1 cellular context compared by ENCODE assay signal in the genomic region with DNA sequence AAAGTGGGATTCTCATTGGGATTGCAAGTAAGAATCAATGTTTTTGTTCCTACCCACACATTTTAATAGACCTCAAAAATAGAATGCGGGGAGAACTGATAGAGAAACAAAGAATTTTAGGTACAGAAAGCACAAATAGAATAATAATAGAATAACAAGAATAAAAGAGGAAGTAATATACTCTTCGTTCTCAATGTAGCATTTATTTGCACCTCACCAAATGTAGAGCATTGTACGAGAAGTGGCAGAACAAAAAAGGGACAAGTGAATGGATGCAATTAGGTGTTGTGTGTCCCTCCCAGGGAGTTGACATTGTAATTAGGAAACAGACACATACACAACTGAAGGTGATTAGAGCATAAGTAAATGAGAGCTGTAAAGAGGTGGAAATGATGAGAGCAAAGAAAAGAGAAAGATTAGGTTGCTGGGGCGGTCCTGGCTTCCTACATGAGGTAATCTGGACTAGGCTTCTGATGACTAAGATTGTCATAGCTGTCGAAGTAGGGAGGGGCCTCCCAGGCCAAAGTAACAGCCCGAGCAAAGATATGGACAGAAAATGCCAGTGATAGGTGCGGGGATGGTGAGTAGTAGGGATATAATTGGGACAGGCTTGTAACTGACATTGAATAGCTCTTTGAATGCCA.
TF ChIP-seq lines count a peak whose summit lies in the region.

No MANE protein-coding gene starts in this region.

TF ChIP-seq in HepG2, 621 proteins besides CTCF, POLR2A, EP300 and RAD21:
- TF ChIP-seq SRSF9 (IDR thresholded peaks at IDR 0.05; ENCODE audit: borderline replicate concordance, insufficient read depth, low read depth, low read length, poor library complexity, severe bottlenecking), result no peak
- no peak for TF ChIP-seq YEATS2 (CRISPR knock-in tag; IDR thresholded peaks at IDR 0.05; ENCODE audit: borderline replicate concordance)
- TF ChIP-seq ZNF292 (CRISPR knock-in tag; IDR thresholded peaks at IDR 0.05; ENCODE audit: borderline replicate concordance, low read depth), result no peak
- TF ChIP-seq, protein P1, sequence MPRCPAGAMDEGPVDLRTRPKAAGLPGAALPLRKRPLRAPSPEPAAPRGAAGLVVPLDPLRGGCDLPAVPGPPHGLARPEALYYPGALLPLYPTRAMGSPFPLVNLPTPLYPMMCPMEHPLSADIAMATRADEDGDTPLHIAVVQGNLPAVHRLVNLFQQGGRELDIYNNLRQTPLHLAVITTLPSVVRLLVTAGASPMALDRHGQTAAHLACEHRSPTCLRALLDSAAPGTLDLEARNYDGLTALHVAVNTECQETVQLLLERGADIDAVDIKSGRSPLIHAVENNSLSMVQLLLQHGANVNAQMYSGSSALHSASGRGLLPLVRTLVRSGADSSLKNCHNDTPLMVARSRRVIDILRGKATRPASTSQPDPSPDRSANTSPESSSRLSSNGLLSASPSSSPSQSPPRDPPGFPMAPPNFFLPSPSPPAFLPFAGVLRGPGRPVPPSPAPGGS (CRISPR knock-in tag; IDR thresholded peaks at IDR 0.05), result no peak
- no peak for TF ChIP-seq HMGA1 (CRISPR knock-in tag; conservative IDR thresholded peaks at IDR 0.05)
- TF ChIP-seq, protein P2, sequence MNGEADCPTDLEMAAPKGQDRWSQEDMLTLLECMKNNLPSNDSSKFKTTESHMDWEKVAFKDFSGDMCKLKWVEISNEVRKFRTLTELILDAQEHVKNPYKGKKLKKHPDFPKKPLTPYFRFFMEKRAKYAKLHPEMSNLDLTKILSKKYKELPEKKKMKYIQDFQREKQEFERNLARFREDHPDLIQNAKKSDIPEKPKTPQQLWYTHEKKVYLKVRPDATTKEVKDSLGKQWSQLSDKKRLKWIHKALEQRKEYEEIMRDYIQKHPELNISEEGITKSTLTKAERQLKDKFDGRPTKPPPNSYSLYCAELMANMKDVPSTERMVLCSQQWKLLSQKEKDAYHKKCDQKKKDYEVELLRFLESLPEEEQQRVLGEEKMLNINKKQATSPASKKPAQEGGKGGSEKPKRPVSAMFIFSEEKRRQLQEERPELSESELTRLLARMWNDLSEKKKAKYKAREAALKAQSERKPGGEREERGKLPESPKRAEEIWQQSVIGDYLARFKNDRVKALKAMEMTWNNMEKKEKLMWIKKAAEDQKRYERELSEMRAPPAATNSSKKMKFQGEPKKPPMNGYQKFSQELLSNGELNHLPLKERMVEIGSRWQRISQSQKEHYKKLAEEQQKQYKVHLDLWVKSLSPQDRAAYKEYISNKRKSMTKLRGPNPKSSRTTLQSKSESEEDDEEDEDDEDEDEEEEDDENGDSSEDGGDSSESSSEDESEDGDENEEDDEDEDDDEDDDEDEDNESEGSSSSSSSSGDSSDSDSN (CRISPR knock-in tag; IDR thresholded peaks at IDR 0.05), result no peak
- no peak for TF ChIP-seq NAIF1 (CRISPR knock-in tag; IDR thresholded peaks at IDR 0.05; ENCODE audit: borderline replicate concordance)
- no peak for TF ChIP-seq ZBTB8A (CRISPR knock-in tag; IDR thresholded peaks at IDR 0.05; ENCODE audit: borderline replicate concordance, low read depth)
- TF ChIP-seq IRX3 (CRISPR knock-in tag; IDR thresholded peaks at IDR 0.05; ENCODE audit: borderline replicate concordance, low read depth), result no peak
- TF ChIP-seq CBFB (CRISPR knock-in tag; IDR thresholded peaks at IDR 0.05), result no peak
- no peak for TF ChIP-seq ZNF746 (CRISPR knock-in tag; IDR thresholded peaks at IDR 0.05)
- no peak for TF ChIP-seq ZNF878 (CRISPR knock-in tag; IDR thresholded peaks at IDR 0.05)
- no peak for TF ChIP-seq POGZ (CRISPR knock-in tag; IDR thresholded peaks at IDR 0.05)
- no peak for TF ChIP-seq EED (CRISPR knock-in tag; IDR thresholded peaks at IDR 0.05)
- TF ChIP-seq ZNF496 (CRISPR knock-in tag; IDR thresholded peaks at IDR 0.05; ENCODE audit: insufficient replicate concordance), result no peak
- TF ChIP-seq, protein P3, sequence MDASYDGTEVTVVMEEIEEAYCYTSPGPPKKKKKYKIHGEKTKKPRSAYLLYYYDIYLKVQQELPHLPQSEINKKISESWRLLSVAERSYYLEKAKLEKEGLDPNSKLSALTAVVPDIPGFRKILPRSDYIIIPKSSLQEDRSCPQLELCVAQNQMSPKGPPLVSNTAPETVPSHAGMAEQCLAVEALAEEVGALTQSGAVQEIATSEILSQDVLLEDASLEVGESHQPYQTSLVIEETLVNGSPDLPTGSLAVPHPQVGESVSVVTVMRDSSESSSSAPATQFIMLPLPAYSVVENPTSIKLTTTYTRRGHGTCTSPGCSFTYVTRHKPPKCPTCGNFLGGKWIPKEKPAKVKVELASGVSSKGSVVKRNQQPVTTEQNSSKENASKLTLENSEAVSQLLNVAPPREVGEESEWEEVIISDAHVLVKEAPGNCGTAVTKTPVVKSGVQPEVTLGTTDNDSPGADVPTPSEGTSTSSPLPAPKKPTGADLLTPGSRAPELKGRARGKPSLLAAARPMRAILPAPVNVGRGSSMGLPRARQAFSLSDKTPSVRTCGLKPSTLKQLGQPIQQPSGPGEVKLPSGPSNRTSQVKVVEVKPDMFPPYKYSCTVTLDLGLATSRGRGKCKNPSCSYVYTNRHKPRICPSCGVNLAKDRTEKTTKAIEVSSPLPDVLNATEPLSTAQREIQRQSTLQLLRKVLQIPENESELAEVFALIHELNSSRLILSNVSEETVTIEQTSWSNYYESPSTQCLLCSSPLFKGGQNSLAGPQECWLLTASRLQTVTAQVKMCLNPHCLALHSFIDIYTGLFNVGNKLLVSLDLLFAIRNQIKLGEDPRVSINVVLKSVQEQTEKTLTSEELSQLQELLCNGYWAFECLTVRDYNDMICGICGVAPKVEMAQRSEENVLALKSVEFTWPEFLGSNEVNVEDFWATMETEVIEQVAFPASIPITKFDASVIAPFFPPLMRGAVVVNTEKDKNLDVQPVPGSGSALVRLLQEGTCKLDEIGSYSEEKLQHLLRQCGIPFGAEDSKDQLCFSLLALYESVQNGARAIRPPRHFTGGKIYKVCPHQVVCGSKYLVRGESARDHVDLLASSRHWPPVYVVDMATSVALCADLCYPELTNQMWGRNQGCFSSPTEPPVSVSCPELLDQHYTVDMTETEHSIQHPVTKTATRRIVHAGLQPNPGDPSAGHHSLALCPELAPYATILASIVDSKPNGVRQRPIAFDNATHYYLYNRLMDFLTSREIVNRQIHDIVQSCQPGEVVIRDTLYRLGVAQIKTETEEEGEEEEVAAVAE (CRISPR knock-in tag; IDR thresholded peaks at IDR 0.05; ENCODE audit: borderline replicate concordance), result no peak
- no peak for TF ChIP-seq TEAD2 (CRISPR knock-in tag; IDR thresholded peaks at IDR 0.05)
